ENCODE assay signal across 8 cellular contexts in genomic region chr5:40436535-40437237, GRCh38.
A peak's percentile ranks its signal among the peaks of the same experiment; 100 is the strongest.
DNase-seq lines count a peak whose midpoint lies in the region; ATAC-seq and TF ChIP-seq lines count a peak whose summit lies in the region.

No MANE protein-coding gene starts in this region.

- H3K27ac ChIP-seq in SK-N-SH (ENCODE audit: low read depth in 2 of 2, low read length in 1 of 2) (no peak overlapping the region), thyroid gland (no peak overlapping the region)

- POLR2A ChIA-PET in SK-N-SH (lab: Yijun Ruan, JAX), result no interaction called here

- H3K27ac Mint-ChIP-seq in activated CD8-positive, alpha-beta memory T cell treated with anti-CD3 and anti-CD28 coated beads, Interleukin-2, amount 10 ng/mL, durations not matched to agents 7 days and 5 days, result peak overlapping the region; percentile 98
- H3K27ac Mint-ChIP-seq in activated T-cell treated with anti-CD3 and anti-CD28 coated beads, Interleukin-2, amount 50 U/mL, for 72 hours, result peak overlapping the region; percentile 63

- H3K27me3 ChIP-seq in SK-N-SH (ENCODE audit: insufficient read depth), result no peaks in the 10 kb centered on the region; the same call in 1 of the 2 replicates
- no peaks in the 10 kb centered on the region for H3K27me3 ChIP-seq in thyroid gland

- no peaks in the 10 kb centered on the region for H3K27me3 Mint-ChIP-seq in activated CD8-positive, alpha-beta memory T cell treated with anti-CD3 and anti-CD28 coated beads, Interleukin-2, amount 10 ng/mL, durations not matched to agents 7 days and 5 days
- no peaks in the 10 kb centered on the region for H3K27me3 Mint-ChIP-seq in activated T-cell treated with anti-CD3 and anti-CD28 coated beads, Interleukin-2, amount 50 U/mL, for 72 hours (ENCODE audit: low read depth)

- peaks cover 72% of the 10 kb centered on the region for H3K4me1 Mint-ChIP-seq in activated CD8-positive, alpha-beta memory T cell treated with anti-CD3 and anti-CD28 coated beads, Interleukin-2, amount 10 ng/mL, durations not matched to agents 7 days and 5 days
- peaks cover 79% of the 10 kb centered on the region for H3K4me1 Mint-ChIP-seq in activated T-cell treated with anti-CD3 and anti-CD28 coated beads, Interleukin-2, amount 50 U/mL, for 72 hours (ENCODE audit: low read depth)

- no peak overlapping the region for H3K9ac ChIP-seq in SK-N-SH

- no peaks in the 10 kb centered on the region for H3F3A ChIP-seq in SK-N-SH (replicated peaks; ENCODE audit: insufficient read depth)

- TF ChIP-seq EP300 in SK-N-SH (IDR thresholded peaks at IDR 0.05; ENCODE audit: borderline replicate concordance in 1 of 2, low read depth in 1 of 2, low read length in 1 of 2), result no peak

- no peaks in the 10 kb centered on the region for H3K9me3 Mint-ChIP-seq in activated CD8-positive, alpha-beta memory T cell treated with anti-CD3 and anti-CD28 coated beads, Interleukin-2, amount 10 ng/mL, durations not matched to agents 7 days and 5 days (ENCODE audit: low read depth)
- H3K9me3 Mint-ChIP-seq in activated T-cell treated with anti-CD3 and anti-CD28 coated beads, Interleukin-2, amount 50 U/mL, for 72 hours, result peaks cover 2 to 4% of the 10 kb centered on the region in 2 donors

- H3K9me3 ChIP-seq in SK-N-SH, result no peaks in the 10 kb centered on the region
- no peaks in the 10 kb centered on the region for H3K9me3 ChIP-seq in thyroid gland

- DNase-seq in activated CD8-positive, alpha-beta memory T cell treated with anti-CD3 and anti-CD28 coated beads, Interleukin-2, amount 10 ng/mL, durations not matched to agents 7 days and 5 days, result peak; percentile 75
- no peak for DNase-seq in activated CD8-positive, alpha-beta memory T cell treated with anti-CD3 and anti-CD28 coated beads, Interleukin-2, amount 50 U/mL, for 48 hours
- DNase-seq in activated T-cell treated with anti-CD3 and anti-CD28 coated beads, Interleukin-2, amount 50 U/mL, for 72 hours, result peak; percentile 50 to 59
- peak; percentile 20 for DNase-seq in stimulated activated naive CD8-positive, alpha-beta T cell treated with anti-CD3 and anti-CD28 coated beads, Interleukin-15, Interleukin-2, amounts not matched to agents 100 U/mL and 50 U/mL, for 24 hours
- DNase-seq in kidney tubule cell (ENCODE audit: low spot score) (no peak), SK-N-SH (no peak), thyroid gland (no peak)

- 20% methylated on average over 9 of the region's 9 CpGs for WGBS in SK-N-SH (ENCODE audit: low lambda C conversion rate)
- WGBS in thyroid gland, 2 donors, result 83% methylated on average over 9 of the region's 9 CpGs

- no peak overlapping the region for H2AFZ ChIP-seq in SK-N-SH (ENCODE audit: low read depth)

- H3K4me2 ChIP-seq in SK-N-SH, result no peak overlapping the region

- TF ChIP-seq POLR2A in thyroid gland (IDR thresholded peaks at IDR 0.05), result no peak

- TF ChIP-seq CTCF in SK-N-SH (IDR thresholded peaks at IDR 0.05), result no peak
- TF ChIP-seq CTCF in thyroid gland (IDR thresholded peaks at IDR 0.05), result no peak

- no peaks in the 10 kb centered on the region for H3K9me2 ChIP-seq in SK-N-SH

- intact Hi-C loops in thyroid gland (cut with DNase I), result no loop called here

- H3K36me3 ChIP-seq in SK-N-SH (replicated peaks in 1 of 2; ENCODE audit: control insufficient read depth in 1 of 2, insufficient read depth in 2 of 2, low read length in 1 of 2), result no peaks in the 10 kb centered on the region
- no peaks in the 10 kb centered on the region for H3K36me3 ChIP-seq in thyroid gland

- CTCF ChIA-PET in activated CD8-positive, alpha-beta memory T cell treated with anti-CD3 and anti-CD28 coated beads, Interleukin-2, amount 10 ng/mL, durations not matched to agents 7 days and 5 days (lab: Charles Lee), result interaction anchor here (0.7 to 3.6 kb wide), 10 partner anchors 8 to 488 kb away, joined by 3 to 17 read pairs (median 4); no protein-coding TSS in a partner anchor
- CTCF ChIA-PET in SK-N-SH (lab: Yijun Ruan, JAX), result no interaction called here

- ATAC-seq in activated CD8-positive, alpha-beta memory T cell treated with anti-CD3 and anti-CD28 coated beads, Interleukin-2, amount 10 ng/mL, durations not matched to agents 7 days and 5 days, result peak; percentile 71
- ATAC-seq in HG03108 (IDR thresholded peaks at IDR 0.05; ENCODE audit: unreplicated experiment), result peak; percentile 65
- ATAC-seq in activated T-cell treated with anti-CD3 and anti-CD28 coated beads, Interleukin-2, amount 50 U/mL, for 72 hours (replicated peaks in 1 of 2), result peak; percentile 66 to 72
- peak; percentile 53 for ATAC-seq in stimulated activated naive CD8-positive, alpha-beta T cell treated with anti-CD3 and anti-CD28 coated beads, Interleukin-15, Interleukin-2, amounts not matched to agents 100 U/mL and 50 U/mL, for 24 hours

- H4K20me1 ChIP-seq in SK-N-SH (ENCODE audit: insufficient read depth), result no peaks in the 10 kb centered on the region

- no peaks in the 10 kb centered on the region for H3K79me2 ChIP-seq in SK-N-SH (ENCODE audit: insufficient read depth)

- no peak for TF ChIP-seq RAD21 in SK-N-SH (IDR thresholded peaks at IDR 0.05; ENCODE audit: low read length)

- peak overlapping the region; percentile 61 for H3K4me3 Mint-ChIP-seq in activated CD8-positive, alpha-beta memory T cell treated with anti-CD3 and anti-CD28 coated beads, Interleukin-2, amount 10 ng/mL, durations not matched to agents 7 days and 5 days
- peak overlapping the region; percentile 68 to 79 for H3K4me3 Mint-ChIP-seq in activated T-cell treated with anti-CD3 and anti-CD28 coated beads, Interleukin-2, amount 50 U/mL, for 72 hours

- H3K4me1 ChIP-seq in SK-N-SH (ENCODE audit: control insufficient read depth in 1 of 2, insufficient read depth in 2 of 2, low read depth in 1 of 2, low read length in 1 of 2) (no peaks in the 10 kb centered on the region), thyroid gland (peaks cover 0 to 9% of the 10 kb centered on the region in 2 donors)

- H3K4me3 ChIP-seq in SK-N-SH (ENCODE audit: low read depth in 2 of 2, low read length in 1 of 2) (no peak overlapping the region), thyroid gland (replicated peaks in 1 of 3) (no peak overlapping the region)

- peaks cover 31% of the 10 kb centered on the region for H3K36me3 Mint-ChIP-seq in activated CD8-positive, alpha-beta memory T cell treated with anti-CD3 and anti-CD28 coated beads, Interleukin-2, amount 10 ng/mL, durations not matched to agents 7 days and 5 days
- H3K36me3 Mint-ChIP-seq in activated T-cell treated with anti-CD3 and anti-CD28 coated beads, Interleukin-2, amount 50 U/mL, for 72 hours (ENCODE audit: insufficient read depth in 2 of 2), result peaks cover 5 to 8% of the 10 kb centered on the region in 2 donors

TF ChIP-seq in SK-N-SH, 30 proteins besides CTCF, POLR2A, EP300 and RAD21 (continues in another document):
- TF ChIP-seq MXI1 (IDR thresholded peaks at IDR 0.05; ENCODE audit: low read depth, low read length) (no peak), SIN3A (IDR thresholded peaks at IDR 0.05; ENCODE audit: borderline replicate concordance, low read depth, low read length) (no peak), POLR2AphosphoS5 (IDR thresholded peaks at IDR 0.05; ENCODE audit: low read depth, low read length) (no peak), ELF1 (IDR thresholded peaks at IDR 0.05) (no peak), JUND (IDR thresholded peaks at IDR 0.05) (no peak), RCOR1 (IDR thresholded peaks at IDR 0.05; ENCODE audit: low read length) (no peak), REST (IDR thresholded peaks at IDR 0.05; ENCODE audit: low read depth, low read length) (no peak), PBX3 (IDR thresholded peaks at IDR 0.05) (no peak), IRF3 (IDR thresholded peaks at IDR 0.05; ENCODE audit: low read depth, low read length) (no peak), YY1 (IDR thresholded peaks at IDR 0.05; ENCODE audit: low read depth) (no peak)

Comparison
In these comparisons a context has a peak if more than half of its experiments do, and no peak if none do; other contexts are left out.
1. DNase-seq: peak in activated CD8-positive, alpha-beta memory T cell treated with anti-CD3 and anti-CD28 coated beads, Interleukin-2, amount 10 ng/mL, durations not matched to agents 7 days and 5 days (single experiment), activated T-cell treated with anti-CD3 and anti-CD28 coated beads, Interleukin-2, amount 50 U/mL, for 72 hours (2 of 2) and stimulated activated naive CD8-positive, alpha-beta T cell treated with anti-CD3 and anti-CD28 coated beads, Interleukin-15, Interleukin-2, amounts not matched to agents 100 U/mL and 50 U/mL, for 24 hours (single experiment); none in activated CD8-positive, alpha-beta memory T cell treated with anti-CD3 and anti-CD28 coated beads, Interleukin-2, amount 50 U/mL, for 48 hours (single experiment), kidney tubule cell (single experiment), SK-N-SH (single experiment) and thyroid gland (0 of 2).
2. Peak in every context shown above with its lines, with median percentiles within 50 percentile points of each other: ATAC-seq.